In the genomic region with DNA sequence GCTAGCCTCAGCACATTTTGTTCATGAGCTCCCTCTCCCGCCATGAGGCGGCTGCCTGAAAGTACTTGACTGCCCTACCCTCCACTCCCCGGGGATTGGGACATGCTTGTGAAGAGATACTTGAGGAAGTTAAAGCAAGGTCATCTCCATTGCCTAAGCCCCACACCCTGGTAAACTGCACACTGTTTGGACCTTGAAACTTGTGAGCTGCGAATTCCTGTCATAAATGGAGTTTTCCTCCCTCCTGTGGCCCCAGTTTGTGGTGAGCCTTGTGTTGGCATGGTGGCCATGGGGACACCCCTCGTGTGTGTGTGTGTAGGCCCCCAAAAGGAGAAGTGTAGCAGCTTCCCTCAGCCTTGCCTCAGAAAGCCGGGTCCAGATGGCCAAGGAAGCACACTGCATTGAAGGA, we compare ENCODE assay signal across 8 cellular contexts.
DNase-seq lines count a peak whose midpoint lies in the region; ATAC-seq, FAIRE-seq and TF ChIP-seq lines count a peak whose summit lies in the region.

No MANE protein-coding gene starts in this region.

- no TSS peak for BruUV-seq in IMR-90 (replicated peaks; lab: Mats Ljungman, UMichigan)

- no peak for ATAC-seq in IMR-90 (ENCODE audit: low read depth)
- ATAC-seq in left colon: peak; percentile 98
- no peak for ATAC-seq in HG03469 (IDR thresholded peaks at IDR 0.05; ENCODE audit: unreplicated experiment)

- peak overlapping the region; percentile 88 for H2BK20ac ChIP-seq in IMR-90 (ENCODE audit: low read depth, low read length)

- peak overlapping the region; percentile 81 for H4K5ac ChIP-seq in IMR-90 (ENCODE audit: low read depth, low read length)

- POLR2A ChIA-PET in IMR-90 (lab: Charles Lee; ENCODE audit: unreplicated experiment): interaction anchor here (0.6 kb wide), 1 partner anchor 111 kb away, joined by 3 read pairs; no protein-coding TSS in a partner anchor

- peak overlapping the region; percentile 88 for H4K91ac ChIP-seq in IMR-90 (ENCODE audit: insufficient read depth, low read depth, low read length)

- no peaks in the 10 kb centered on the region for H4K20me1 ChIP-seq in IMR-90 (ENCODE audit: insufficient read depth, low read length)

- H3K9ac ChIP-seq in IMR-90 (ENCODE audit: low read depth, low read length) (no peak overlapping the region), skeletal muscle tissue (ENCODE audit: low read depth in 1 of 3, low read length in 3 of 3) (no peak overlapping the region)

- intact Hi-C loops in IMR-90 (cut with micrococcal nuclease): loop anchor here (2.0 to 10.0 kb wide), 2 partner anchors 257 to 391 kb away; no protein-coding TSS in a partner anchor
- intact Hi-C loops in left colon (cut with DNase I, micrococcal nuclease): loop anchor here in 1 of 2 donors (10.0 kb wide), 1 partner anchor 137 kb away; no protein-coding TSS in a partner anchor

- H3K27me3 ChIP-seq in IMR-90 (ENCODE audit: control insufficient read depth, insufficient read depth, low read length) (no peaks in the 10 kb centered on the region), skeletal muscle tissue (ENCODE audit: control insufficient read depth in 3 of 3, insufficient read depth in 3 of 3, low read length in 3 of 3) (no peaks in the 10 kb centered on the region)

- no peak overlapping the region for H3K4me3 ChIP-seq in IMR-90 (ENCODE audit: insufficient read depth, low read depth, low read length)
- H3K4me3 ChIP-seq in skeletal muscle tissue (ENCODE audit: low read length in 3 of 3): no peak overlapping the region

- H3K4ac ChIP-seq in IMR-90 (ENCODE audit: low read depth, low read length): peak overlapping the region; percentile 94

- peak overlapping the region; percentile 53 for H2BK5ac ChIP-seq in IMR-90 (ENCODE audit: low read depth, low read length, poor library complexity, severe bottlenecking)

- TF ChIP-seq POLR2A in IMR-90 (IDR thresholded peaks at IDR 0.05; ENCODE audit: low read depth, low read length): no peak
- TF ChIP-seq POLR2A in GM12892 (IDR thresholded peaks at IDR 0.05; ENCODE audit: low read depth, low read length): no peak

- dilution Hi-C loops in IMR-90 (cut with HindIII; ENCODE audit: low sequenced_read_pairs, unreplicated experiment): no loop called here

- TF ChIP-seq CTCF in IMR-90 (conservative IDR thresholded peaks at IDR 0.05; ENCODE audit: low read depth, low read length): no peak

- FAIRE-seq in RCC 7860 (lab: Jason Lieb, UNC) (no peak), GM12892 (lab: Jason Lieb, UNC) (no peak)

- H3K9me1 ChIP-seq in IMR-90 (ENCODE audit: insufficient read depth, low read length): peaks cover 26% of the 10 kb centered on the region

- peak overlapping the region; percentile 99 for H2BK15ac ChIP-seq in IMR-90 (ENCODE audit: low read depth, low read length)

- H3K27ac ChIP-seq in IMR-90 (ENCODE audit: insufficient read depth, low read length): peak overlapping the region; percentile 48; the same call in 1 of the 2 replicates
- peak overlapping the region; percentile 24 for H3K27ac ChIP-seq in angular gyrus (ENCODE audit: low read depth, low read length)
- peak overlapping the region; percentile 60 for H3K27ac ChIP-seq in skeletal muscle tissue (ENCODE audit: low read depth, low read length)

- peak overlapping the region; percentile 39 for H2AK9ac ChIP-seq in IMR-90 (replicated peaks; ENCODE audit: low read depth, low read length, poor library complexity)

- H3K4me1 ChIP-seq in IMR-90 (ENCODE audit: control insufficient read depth, insufficient read depth, low read length) (peaks cover 38% of the 10 kb centered on the region), skeletal muscle tissue (ENCODE audit: control insufficient read depth in 3 of 3, insufficient read depth in 3 of 3, low read length in 3 of 3) (peaks cover 44 to 59% (median 49%) of the 10 kb centered on the region in 3 donors)

- H3K23ac ChIP-seq in IMR-90 (ENCODE audit: low read depth, low read length): peak overlapping the region; percentile 85

- H3K36me3 ChIP-seq in IMR-90 (ENCODE audit: control insufficient read depth, insufficient read depth, low read length) (no peaks in the 10 kb centered on the region), skeletal muscle tissue (ENCODE audit: control insufficient read depth in 3 of 3, insufficient read depth in 3 of 3, low read length in 3 of 3) (no peaks in the 10 kb centered on the region)

- H3K18ac ChIP-seq in IMR-90 (ENCODE audit: low read depth, low read length): peak overlapping the region; percentile 75

- H4K8ac ChIP-seq in IMR-90 (ENCODE audit: low read depth in 2 of 2, low read length in 2 of 2): peak overlapping the region; percentile 67 to 87

- H3K9me3 ChIP-seq in IMR-90 (ENCODE audit: control insufficient read depth, insufficient read depth, low read length): no peaks in the 10 kb centered on the region
- no peaks in the 10 kb centered on the region for H3K9me3 ChIP-seq in skeletal muscle tissue (ENCODE audit: control insufficient read depth in 3 of 3, low read length in 3 of 3)

- no CpG with 5 or more reads among the region's 6 CpGs for WGBS in IMR-90 (ENCODE audit: extremely low coverage in 2 of 2, insufficient read length in 1 of 2), 2 experiments

- no peak overlapping the region for H3K56ac ChIP-seq in IMR-90 (ENCODE audit: extremely low read depth, insufficient read depth, low read length)

- 0 out of 4 replicates have a peak, but pooled peaks cover 0 to 3% of the 10 kb centered on the region in 2 experiments for H3K79me1 ChIP-seq in IMR-90 (ENCODE audit: low read depth in 1 of 2, low read length in 2 of 2)

- peak overlapping the region; percentile 94 for H2AK5ac ChIP-seq in IMR-90 (ENCODE audit: low read depth, low read length)

- peak overlapping the region; percentile 78 for H2AFZ ChIP-seq in IMR-90 (replicated peaks; ENCODE audit: low read length, poor library complexity)

- no peak for DNase-seq in IMR-90
- peak; percentile 66 to 73 for DNase-seq in left colon
- no peak for DNase-seq in cerebellum (ENCODE audit: low spot score)
- DNase-seq in RCC 7860 (ENCODE audit: low spot score): no peak
- DNase-seq in GM12892 (ENCODE audit: insufficient read length): no peak

- H2BK120ac ChIP-seq in IMR-90 (ENCODE audit: low read depth, low read length): peak overlapping the region; percentile 95

- H3K4me2 ChIP-seq in IMR-90 (ENCODE audit: low read depth, low read length): no peak overlapping the region

- in situ Hi-C loops in IMR-90 (cut with MboI; ENCODE audit: low sequenced_read_pairs): no loop called here

- peak overlapping the region; percentile 95 for H3K14ac ChIP-seq in IMR-90 (replicated peaks; ENCODE audit: low read depth, low read length)

- TF ChIP-seq RAD21 in IMR-90 (IDR thresholded peaks at IDR 0.05; ENCODE audit: low read length): no peak

- CTCF ChIA-PET in IMR-90 (lab: Yijun Ruan, JAX): no interaction called here

TF ChIP-seq in IMR-90, 13 proteins besides CTCF, POLR2A, EP300 and RAD21:
- TF ChIP-seq MAFK (IDR thresholded peaks at IDR 0.05; ENCODE audit: low read depth, low read length) (no peak), BHLHE40 (IDR thresholded peaks at IDR 0.05; ENCODE audit: low read depth, low read length) (no peak), MXI1 (IDR thresholded peaks at IDR 0.05; ENCODE audit: borderline replicate concordance, low read depth, low read length) (no peak), RCOR1 (IDR thresholded peaks at IDR 0.05; ENCODE audit: insufficient replicate concordance, low read length) (no peak), MAZ (IDR thresholded peaks at IDR 0.05; ENCODE audit: borderline replicate concordance, low read depth, low read length) (no peak), CEBPB (IDR thresholded peaks at IDR 0.05; ENCODE audit: low read depth, low read length) (no peak), SMC3 (IDR thresholded peaks at IDR 0.05; ENCODE audit: low read depth, low read length) (no peak), CHD1 (IDR thresholded peaks at IDR 0.05; ENCODE audit: low read depth, low read length) (no peak), RFX5 (IDR thresholded peaks at IDR 0.05; ENCODE audit: low read depth, low read length) (no peak), NFE2L2 (IDR thresholded peaks at IDR 0.05; ENCODE audit: low read depth, low read length) (no peak), FOS (IDR thresholded peaks at IDR 0.05; ENCODE audit: low read depth, low read length) (no peak)
- TF ChIP-seq, protein P1, sequence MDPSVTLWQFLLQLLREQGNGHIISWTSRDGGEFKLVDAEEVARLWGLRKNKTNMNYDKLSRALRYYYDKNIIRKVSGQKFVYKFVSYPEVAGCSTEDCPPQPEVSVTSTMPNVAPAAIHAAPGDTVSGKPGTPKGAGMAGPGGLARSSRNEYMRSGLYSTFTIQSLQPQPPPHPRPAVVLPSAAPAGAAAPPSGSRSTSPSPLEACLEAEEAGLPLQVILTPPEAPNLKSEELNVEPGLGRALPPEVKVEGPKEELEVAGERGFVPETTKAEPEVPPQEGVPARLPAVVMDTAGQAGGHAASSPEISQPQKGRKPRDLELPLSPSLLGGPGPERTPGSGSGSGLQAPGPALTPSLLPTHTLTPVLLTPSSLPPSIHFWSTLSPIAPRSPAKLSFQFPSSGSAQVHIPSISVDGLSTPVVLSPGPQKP (IDR thresholded peaks at IDR 0.05; ENCODE audit: borderline replicate concordance, low read depth, low read length): no peak
- TF ChIP-seq, protein P2, sequence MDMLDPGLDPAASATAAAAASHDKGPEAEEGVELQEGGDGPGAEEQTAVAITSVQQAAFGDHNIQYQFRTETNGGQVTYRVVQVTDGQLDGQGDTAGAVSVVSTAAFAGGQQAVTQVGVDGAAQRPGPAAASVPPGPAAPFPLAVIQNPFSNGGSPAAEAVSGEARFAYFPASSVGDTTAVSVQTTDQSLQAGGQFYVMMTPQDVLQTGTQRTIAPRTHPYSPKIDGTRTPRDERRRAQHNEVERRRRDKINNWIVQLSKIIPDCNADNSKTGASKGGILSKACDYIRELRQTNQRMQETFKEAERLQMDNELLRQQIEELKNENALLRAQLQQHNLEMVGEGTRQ (IDR thresholded peaks at IDR 0.05; ENCODE audit: low read depth, low read length): no peak

Comparison
In these comparisons a context has a peak if more than half of its experiments do, and no peak if none do; other contexts are left out.
1. DNase-seq: peak in left colon (2 of 2); none in IMR-90 (single experiment), cerebellum (single experiment), RCC 7860 (single experiment) and GM12892 (single experiment).
2. Peak in every context shown above with its lines, with median percentiles within 50 percentile points of each other: H3K27ac ChIP-seq.